ENCODE assay signal across 21 cellular contexts in genomic region chr9:117245225-117245624, GRCh38.
DNase-seq lines count a peak whose midpoint lies in the region; ATAC-seq and TF ChIP-seq lines count a peak whose summit lies in the region.
"Had no signal": no experiment of that assay in that cellular context is flagged by ENCODE, and none has a peak within 500 bp of the region (broad histone marks: within the 10 kb centered on the region; RNA-seq: fewer than 3 reads in every experiment).

No MANE protein-coding gene starts in this region.

- no peak overlapping the region for H3K4me3 ChIP-seq in MG63
- no peak overlapping the region for H3K4me3 ChIP-seq in vagina
- no peak overlapping the region for H3K4me3 ChIP-seq in left ventricle myocardium inferior
- H3K4me3 ChIP-seq: K562, Peyer's patch had no signal

- no peaks in the 10 kb centered on the region for H3K4me1 ChIP-seq in vagina
- H3K4me1 ChIP-seq in left ventricle myocardium inferior, result no peaks in the 10 kb centered on the region
- H3K4me1 ChIP-seq: Peyer's patch had no signal

- H3K9me3 ChIP-seq in MG63, result no peaks in the 10 kb centered on the region
- no peaks in the 10 kb centered on the region for H3K9me3 ChIP-seq in vagina
- H3K9me3 ChIP-seq in left ventricle myocardium inferior (replicated peaks), result no peaks in the 10 kb centered on the region
- H3K9me3 ChIP-seq: BE2C, Peyer's patch had no signal

- H3K27me3 ChIP-seq in MG63 (peaks cover 4% of the 10 kb centered on the region; the same call in 1 of the 2 replicates), vagina (no peaks in the 10 kb centered on the region), left ventricle myocardium inferior (ENCODE audit: low read depth) (peaks cover 8% of the 10 kb centered on the region)
- H3K27me3 ChIP-seq: BE2C, Peyer's patch had no signal

- no peak for ATAC-seq in esophagus mucosa
- ATAC-seq: HepG2, K562 had no signal

- DNase-seq in Ammon's horn (ENCODE audit: low spot score) (peak; percentile 52), MG63 (peak; percentile 2), NCI-H446 treated with DMSO at 0.1 percent for 48 hours (lab: John Stamatoyannopoulos, UW) (peak; percentile 67), cerebellum (ENCODE audit: low spot score) (peak; percentile 71), vagina (ENCODE audit: extremely low spot score in 2 of 2) (no peak), left ventricle myocardium inferior (no peak)
- DNase-seq: BE2C, COR-L47, DMS153, GOT3, HCEC 1CT, NCI-H1092, NCI-H1436, NCI-H2029, NCI-H510A, NCI-H82, Peyer's patch had no signal

- H3K36me3 ChIP-seq in MG63 (no peaks in the 10 kb centered on the region), vagina (no peaks in the 10 kb centered on the region), left ventricle myocardium inferior (no peaks in the 10 kb centered on the region)
- H3K36me3 ChIP-seq: Peyer's patch had no signal

- intact Hi-C loops in vagina (cut with DNase I), result no loop called here
- intact Hi-C loops in left ventricle myocardium inferior (cut with micrococcal nuclease), result no loop called here

- no peak for TF ChIP-seq POLR2A in vagina (IDR thresholded peaks at IDR 0.05)

- H3K27ac ChIP-seq in vagina, result no peak overlapping the region
- no peak overlapping the region for H3K27ac ChIP-seq in left ventricle myocardium inferior (replicated peaks)
- H3K27ac ChIP-seq: HL-60, Peyer's patch had no signal

- no peak for TF ChIP-seq CTCF in vagina (IDR thresholded peaks at IDR 0.05)
- no peak for TF ChIP-seq CTCF in left ventricle myocardium inferior (IDR thresholded peaks at IDR 0.05; ENCODE audit: borderline replicate concordance)

Comparison
In these comparisons a context has a peak if more than half of its experiments do, and no peak if none do; other contexts are left out.
1. DNase-seq: peak in Ammon's horn (single experiment), MG63 (single experiment), NCI-H446 treated with DMSO at 0.1 percent for 48 hours (single experiment) and cerebellum (single experiment); none in vagina (0 of 2) and left ventricle myocardium inferior (single experiment).